ENCODE assay signal across 23 cellular contexts in genomic region chr16:7458144-7458543, GRCh38.
"Had no signal": no experiment of that assay in that cellular context is flagged by ENCODE, and none has a peak within 500 bp of the region (broad histone marks: within the 10 kb centered on the region; RNA-seq: fewer than 3 reads in every experiment).

No MANE protein-coding gene starts in this region.

- H3K4me3 ChIP-seq: colonic mucosa, coronary artery, dorsolateral prefrontal cortex, esophagus muscularis mucosa, esophagus squamous epithelium, gastrocnemius medialis, gastroesophageal sphincter, heart left ventricle, heart right ventricle had no signal

- DNase-seq: colonic mucosa; cortex of kidney; dermis blood vessel endothelial cell; dorsolateral prefrontal cortex; effector CD4-positive, alpha-beta T cell; effector CD8-positive, alpha-beta T cell; effector memory CD4-positive, alpha-beta T cell; effector memory CD8-positive, alpha-beta T cell; endodermal cell; erythroblast; esophagus squamous epithelium; foreskin fibroblast; foreskin keratinocyte; foreskin melanocyte; gastrocnemius medialis; glutamatergic neuron; head of caudate nucleus; heart left ventricle; heart right ventricle had no signal

- H3K9me3 ChIP-seq: colonic mucosa, esophagus squamous epithelium, gastrocnemius medialis had no signal

- H3K27me3 ChIP-seq: colonic mucosa, dorsolateral prefrontal cortex, esophagus muscularis mucosa, esophagus squamous epithelium, foreskin keratinocyte, gastrocnemius medialis, gastroesophageal sphincter, heart left ventricle, heart right ventricle had no signal

- ATAC-seq: effector memory CD8-positive, alpha-beta T cell; foreskin keratinocyte; gastrocnemius medialis; gastroesophageal sphincter; heart left ventricle; heart right ventricle had no signal

- H3K36me3 ChIP-seq: colonic mucosa, esophagus muscularis mucosa, esophagus squamous epithelium, gastrocnemius medialis, gastroesophageal sphincter, heart left ventricle, heart right ventricle had no signal

- H3K27ac ChIP-seq: colonic mucosa, coronary artery, dorsolateral prefrontal cortex, epithelial cell of prostate, esophagus muscularis mucosa, esophagus squamous epithelium, foreskin keratinocyte, gastrocnemius medialis, gastroesophageal sphincter, heart left ventricle, heart right ventricle had no signal

- H3K4me1 ChIP-seq: colonic mucosa, esophagus muscularis mucosa, foreskin keratinocyte, gastrocnemius medialis, gastroesophageal sphincter, heart left ventricle, heart right ventricle had no signal
